In genomic region chr10:60203993-60204618, GRCh38 we compare ENCODE assay signal across 8 cellular contexts.
DNase-seq lines count a peak whose midpoint lies in the region; ATAC-seq, FAIRE-seq and TF ChIP-seq lines count a peak whose summit lies in the region.

No MANE protein-coding gene starts in this region.

- no peak for FAIRE-seq in A549 (lab: Jason Lieb, UNC)

- TF ChIP-seq CTCF in A549 (IDR thresholded peaks at IDR 0.05) (peak; percentile 55), GM12874 (IDR thresholded peaks at IDR 0.05; ENCODE audit: insufficient read depth, low read depth, low read length) (peak; percentile 56), PC-9 (conservative IDR thresholded peaks at IDR 0.05) (peak; percentile 76), fibroblast of the aortic adventitia (IDR thresholded peaks at IDR 0.05; ENCODE audit: insufficient read depth, low read length) (peak; percentile 78)

- H3K9me3 ChIP-seq in A549 (no peaks in the 10 kb centered on the region), PC-9 (ENCODE audit: insufficient read depth, low read depth) (no peaks in the 10 kb centered on the region)
- no peaks in the 10 kb centered on the region for H3K9me3 ChIP-seq in effector memory CD4-positive, alpha-beta T cell (ENCODE audit: control insufficient read depth, low read length)

- no peaks in the 10 kb centered on the region for H3K79me2 ChIP-seq in PC-9 (ENCODE audit: low read depth)

- H3K4me2 ChIP-seq in A549, result no peak overlapping the region
- no peak overlapping the region for H3K4me2 ChIP-seq in PC-9

- no peaks in the 10 kb centered on the region for H4K20me1 ChIP-seq in PC-9 (ENCODE audit: insufficient read depth)

- CTCF ChIA-PET in A549 (lab: Yijun Ruan, JAX) (interaction anchor here (0.7 to 10.6 kb wide), 21 partner anchors 8 to 241 kb away, joined by 3 to 209 read pairs (median 3); no protein-coding TSS in a partner anchor), PC-9 (lab: Charles Lee) (interaction anchor here (0.7 to 1.7 kb wide), 7 partner anchors 64 to 440 kb away, joined by 3 to 6 read pairs (median 3); no protein-coding TSS in a partner anchor)

- H2AFZ ChIP-seq in PC-9, result no peak overlapping the region

- H3K27ac ChIP-seq in A549 (no peak overlapping the region), PC-9 (no peak overlapping the region)
- no peak overlapping the region for H3K27ac ChIP-seq in effector memory CD4-positive, alpha-beta T cell (ENCODE audit: insufficient read depth, low read length, poor library complexity, severe bottlenecking)

- H3F3A ChIP-seq in PC-9 (ENCODE audit: insufficient read depth, low read depth), result peaks cover 7% of the 10 kb centered on the region; the same call in 1 of the 2 replicates

- no peak overlapping the region for H3K4me3 ChIP-seq in A549
- H3K4me3 ChIP-seq in PC-9, result no peak overlapping the region
- H3K4me3 ChIP-seq in fibroblast of the aortic adventitia (ENCODE audit: low read depth, low read length), result no peak overlapping the region
- no peak overlapping the region for H3K4me3 ChIP-seq in effector memory CD4-positive, alpha-beta T cell (ENCODE audit: insufficient read depth, low read depth, low read length, poor library complexity, severe bottlenecking)

- H3K9me2 ChIP-seq in PC-9 (ENCODE audit: insufficient read depth), result no peaks in the 10 kb centered on the region

- DNase-seq in A549 (ENCODE audit: low read depth in 1 of 2, low spot score in 1 of 2) (peak; percentile 10 to 37), PC-9 (peak in 1 of 2 experiments; percentile 35), fibroblast of the aortic adventitia (ENCODE audit: low read depth) (peak; percentile 75), stromal cell of bone marrow (ENCODE audit: low read depth) (peak; percentile 27)
- DNase-seq in effector memory CD4-positive, alpha-beta T cell, result no peak

- WGBS in A549 (ENCODE audit: missing lambda C conversion rate), result 26% methylated on average over 1 of the region's 1 CpG

- ATAC-seq in A549 (peak in 1 of 2 experiments; percentile 60; a peak in 2 of 6 replicates), HG02759 (IDR thresholded peaks at IDR 0.05; ENCODE audit: unreplicated experiment) (no peak), GM19328 (IDR thresholded peaks at IDR 0.05; ENCODE audit: unreplicated experiment) (no peak)

- peak; percentile 53 to 58 for TF ChIP-seq RAD21 in A549 (conservative IDR thresholded peaks at IDR 0.05 in 1 of 2, IDR thresholded peaks at IDR 0.05 in 1 of 2)

- no peaks in the 10 kb centered on the region for H3K36me3 ChIP-seq in PC-9 (ENCODE audit: low read depth)
- peaks cover 16% of the 10 kb centered on the region for H3K36me3 ChIP-seq in effector memory CD4-positive, alpha-beta T cell (ENCODE audit: control insufficient read depth, insufficient read depth, low read length)

- no TSS peak for BruUV-seq in PC-9 (replicated peaks; lab: Mats Ljungman, UMichigan)

- intact Hi-C loops in PC-9 (cut with micrococcal nuclease; ENCODE audit: unreplicated experiment), result loop anchor here (1.0 to 10.0 kb wide), 3 partner anchors 63 to 441 kb away; no protein-coding TSS in a partner anchor

- no peaks in the 10 kb centered on the region for H3K4me1 ChIP-seq in A549
- H3K4me1 ChIP-seq in PC-9 (replicated peaks; ENCODE audit: insufficient read depth), result peaks cover 8% of the 10 kb centered on the region
- H3K4me1 ChIP-seq in effector memory CD4-positive, alpha-beta T cell (ENCODE audit: control insufficient read depth, insufficient read depth, low read length, poor library complexity, severe bottlenecking), result no peaks in the 10 kb centered on the region

- TF ChIP-seq POLR2A in A549 (IDR thresholded peaks at IDR 0.05; ENCODE audit: low read length), result no peak

- H3K27me3 ChIP-seq in PC-9 (ENCODE audit: insufficient read depth, low read depth), result no peaks in the 10 kb centered on the region
- H3K27me3 ChIP-seq in effector memory CD4-positive, alpha-beta T cell (replicated peaks; ENCODE audit: control insufficient read depth, insufficient read depth, low read length, poor library complexity, severe bottlenecking), result no peaks in the 10 kb centered on the region

- POLR2A ChIA-PET in A549 (lab: Yijun Ruan, JAX), result no interaction called here
- POLR2A ChIA-PET in PC-9 (lab: Charles Lee; ENCODE audit: unreplicated experiment), result interaction anchor here (0.6 kb wide), 1 partner anchor 29 kb away, joined by 3 read pairs; no protein-coding TSS in a partner anchor

- TF ChIP-seq EP300 in A549 (IDR thresholded peaks at IDR 0.05), result no peak

TF ChIP-seq in A549, 52 proteins besides CTCF, POLR2A, EP300 and RAD21:
- TF ChIP-seq BHLHE40 (IDR thresholded peaks at IDR 0.05; ENCODE audit: low read depth, low read length), result no peak
- no peak for TF ChIP-seq NPAS2 (CRISPR knock-in tag; IDR thresholded peaks at IDR 0.05; ENCODE audit: borderline replicate concordance)
- TF ChIP-seq KDM1A (IDR thresholded peaks at IDR 0.05; ENCODE audit: low read depth), result no peak
- TF ChIP-seq SMC3 (IDR thresholded peaks at IDR 0.05), result peak; percentile 66
- TF ChIP-seq JUN (IDR thresholded peaks at IDR 0.05), result no peak

Comparison
In these comparisons a context has a peak if more than half of its experiments do, and no peak if none do; other contexts are left out.
1. DNase-seq: peak in A549 (2 of 2), fibroblast of the aortic adventitia (single experiment) and stromal cell of bone marrow (single experiment); none in effector memory CD4-positive, alpha-beta T cell (0 of 3).
2. Peak in every context shown above with its lines, with median percentiles within 50 percentile points of each other: CTCF ChIP-seq.